28 cellular contexts compared by ENCODE assay signal in the genomic region with DNA sequence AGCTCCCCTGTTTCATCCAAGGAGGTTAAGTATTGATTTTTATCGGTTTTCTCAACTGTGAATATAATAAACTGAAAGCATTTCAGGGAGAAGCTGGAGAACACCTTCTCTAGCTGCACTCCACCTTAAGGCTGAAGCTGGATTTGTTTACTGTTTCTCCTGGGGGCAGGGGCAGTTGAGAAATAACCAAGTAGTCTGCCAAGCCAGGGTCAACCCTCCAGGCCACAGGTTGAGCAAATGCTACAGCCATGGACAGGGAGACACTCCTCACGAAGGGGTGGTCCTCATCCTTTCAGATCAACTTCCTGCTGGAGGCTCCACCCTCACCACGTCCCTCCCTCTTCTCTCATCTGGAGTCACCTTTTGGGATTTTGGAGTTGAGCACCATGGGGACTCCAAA. TPM values are rescaled to one million over a fixed set of nuclear protein-coding genes. Genes with fewer than 3 reads are reported as not detected.
DNase-seq lines count a peak whose midpoint lies in the region; ATAC-seq, FAIRE-seq and TF ChIP-seq lines count a peak whose summit lies in the region.
"Had no signal": no experiment of that assay in that cellular context is flagged by ENCODE, and none has a peak within 500 bp of the region (broad histone marks: within the 10 kb centered on the region; RNA-seq: fewer than 3 reads in every experiment).

A gene with protein sequence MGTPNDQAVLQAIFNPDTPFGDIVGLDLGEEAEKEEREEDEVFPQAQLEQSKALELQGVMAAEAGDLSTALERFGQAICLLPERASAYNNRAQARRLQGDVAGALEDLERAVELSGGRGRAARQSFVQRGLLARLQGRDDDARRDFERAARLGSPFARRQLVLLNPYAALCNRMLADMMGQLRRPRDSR (plus strand): TSS at position 366 of the 400 bp plus-strand sequence. CDS start 21 bp downstream, at position 387.

- no peak within 1 kb of the TSS for H3K4me3 ChIP-seq in trophoblast cell (ENCODE audit: low read depth, low read length)
- H3K4me3 ChIP-seq: esophagus muscularis mucosa, GM12878, left lung, PC-9, stomach, upper lobe of left lung had no signal

- intact Hi-C loops in activated CD8-positive, alpha-beta T cell treated with anti-CD3 and anti-CD28 coated beads for 36 hours (cut with micrococcal nuclease), result loop anchor here (5.0 kb wide), 1 partner anchor 40 kb away; the partner anchor contains the start of gene IFT46

- no peaks in the 10 kb centered on the region for H3K9me3 ChIP-seq in T-helper 17 cell (ENCODE audit: control insufficient read depth, low read length, poor library complexity, severe bottlenecking)
- no peaks in the 10 kb centered on the region for H3K9me3 ChIP-seq in trophoblast cell (ENCODE audit: insufficient read depth, low read depth, low read length)
- H3K9me3 ChIP-seq: esophagus muscularis mucosa, left lung, stomach, upper lobe of left lung had no signal

- no peak within 1 kb of the TSS for H2BK12ac ChIP-seq in trophoblast cell (ENCODE audit: low read length)

- H3K79me1 ChIP-seq in trophoblast cell (ENCODE audit: low read length), result peaks cover 14% of the 10 kb centered on the region

- H3K27ac ChIP-seq in trophoblast cell (ENCODE audit: low read depth, low read length), result no peak within 1 kb of the TSS
- H3K27ac ChIP-seq: 22Rv1, esophagus muscularis mucosa, left lung, PC-9, stomach, upper lobe of left lung had no signal

- H3K9ac ChIP-seq in trophoblast cell (ENCODE audit: low read length), result peak within 1 kb of the TSS; percentile 20

- CTCF ChIA-PET in activated CD8-positive, alpha-beta T cell treated with anti-CD3 and anti-CD28 coated beads, Interleukin-2, amount 10 ng/mL, durations not matched to agents 7 days and 5 days (lab: Charles Lee), result interaction anchor here (1.3 kb wide), 1 partner anchor 40 kb away, joined by 3 read pairs; no protein-coding TSS in a partner anchor
- CTCF ChIA-PET in activated CD8-positive, alpha-beta T cell treated with anti-CD3 and anti-CD28 coated beads for 36 hours (lab: Charles Lee), result interaction anchor here (1.1 kb wide), 1 partner anchor 11 kb away, joined by 3 read pairs; no protein-coding TSS in a partner anchor

- H4K12ac ChIP-seq in trophoblast cell (ENCODE audit: low read depth, low read length), result no peak within 1 kb of the TSS

- no peak within 1 kb of the TSS for H3K14ac ChIP-seq in trophoblast cell (ENCODE audit: low read length)

- no peak within 1 kb of the TSS for H3K4ac ChIP-seq in trophoblast cell (ENCODE audit: low read depth, low read length)

- H2BK5ac ChIP-seq in trophoblast cell (ENCODE audit: low read depth, low read length, poor library complexity), result no peak within 1 kb of the TSS

- H3K4me3 Mint-ChIP-seq in activated CD8-positive, alpha-beta T cell treated with anti-CD3 and anti-CD28 coated beads, Interleukin-2, amount 10 ng/mL, durations not matched to agents 7 days and 5 days, result no peak within 1 kb of the TSS
- no peak within 1 kb of the TSS for H3K4me3 Mint-ChIP-seq in activated CD8-positive, alpha-beta T cell treated with anti-CD3 and anti-CD28 coated beads for 36 hours
- H3K4me3 Mint-ChIP-seq in T-helper 17 cell, result peak within 1 kb of the TSS; percentile 25
- H3K4me3 Mint-ChIP-seq: activated CD8-positive, alpha-beta memory T cell treated with anti-CD3 and anti-CD28 coated beads, Interleukin-2, amount 10 ng/mL, durations not matched to agents 7 days and 5 days had no signal

- no peaks in the 10 kb centered on the region for H3K27me3 ChIP-seq in trophoblast cell (ENCODE audit: insufficient read depth, low read length)
- H3K27me3 ChIP-seq: esophagus muscularis mucosa, stomach, upper lobe of left lung had no signal

- no peaks in the 10 kb centered on the region for H3K9me3 Mint-ChIP-seq in activated CD8-positive, alpha-beta T cell treated with anti-CD3 and anti-CD28 coated beads, Interleukin-2, amount 10 ng/mL, durations not matched to agents 7 days and 5 days (ENCODE audit: insufficient read depth)
- no peaks in the 10 kb centered on the region for H3K9me3 Mint-ChIP-seq in activated CD8-positive, alpha-beta T cell treated with anti-CD3 and anti-CD28 coated beads for 36 hours

- H3K4me2 ChIP-seq in trophoblast cell (ENCODE audit: low read length), result no peak within 1 kb of the TSS
- H3K4me2 ChIP-seq: PC-9 had no signal

- POLR2A ChIA-PET in activated CD8-positive, alpha-beta T cell treated with anti-CD3 and anti-CD28 coated beads, Interleukin-2, amount 10 ng/mL, durations not matched to agents 7 days and 5 days (lab: Charles Lee), result interaction anchor here (1.1 to 1.2 kb wide), 2 partner anchors 128 to 428 kb away, joined by 3 read pairs; no protein-coding TSS in a partner anchor
- POLR2A ChIA-PET in activated CD8-positive, alpha-beta T cell treated with anti-CD3 and anti-CD28 coated beads for 36 hours (lab: Charles Lee), result interaction anchor here (1.6 kb wide), 1 partner anchor 43 kb away, joined by 4 read pairs; no protein-coding TSS in a partner anchor

- no peak within 1 kb of the TSS for H3K23ac ChIP-seq in trophoblast cell (ENCODE audit: low read length)

- ATAC-seq in activated CD8-positive, alpha-beta T cell treated with anti-CD3 and anti-CD28 coated beads, Interleukin-2, amount 10 ng/mL, durations not matched to agents 7 days and 5 days, result no peak
- no peak for ATAC-seq in activated CD8-positive, alpha-beta T cell treated with anti-CD3 and anti-CD28 coated beads for 36 hours
- no peak for ATAC-seq in T-helper 17 cell
- ATAC-seq: activated CD8-positive, alpha-beta memory T cell treated with anti-CD3 and anti-CD28 coated beads, Interleukin-2, amount 10 ng/mL, durations not matched to agents 7 days and 5 days; GM12878; left lung had no signal

- WGBS in trophoblast cell (ENCODE audit: extremely low coverage, insufficient coverage, insufficient read length), result no CpG with 5 or more reads among the region's 3 CpGs

- no peak within 1 kb of the TSS for H3K18ac ChIP-seq in trophoblast cell (ENCODE audit: low read length)

- FAIRE-seq in D721Med (lab: Jason Lieb, UNC), result no peak
- FAIRE-seq: GM12878, H54 had no signal

- no peak within 1 kb of the TSS for H2AFZ ChIP-seq in trophoblast cell (ENCODE audit: insufficient read depth, low read length, poor library complexity)
- H2AFZ ChIP-seq: PC-9 had no signal

- H3K79me2 ChIP-seq in trophoblast cell (ENCODE audit: control insufficient read depth, insufficient read depth, low read length, poor library complexity), result peaks cover 9% of the 10 kb centered on the region

- peaks cover 19% of the 10 kb centered on the region for H3K36me3 Mint-ChIP-seq in activated CD8-positive, alpha-beta T cell treated with anti-CD3 and anti-CD28 coated beads, Interleukin-2, amount 10 ng/mL, durations not matched to agents 7 days and 5 days (ENCODE audit: low read depth)
- H3K36me3 Mint-ChIP-seq in activated CD8-positive, alpha-beta T cell treated with anti-CD3 and anti-CD28 coated beads for 36 hours (ENCODE audit: low read depth), result peaks cover 3% of the 10 kb centered on the region
- H3K36me3 Mint-ChIP-seq in T-helper 17 cell (ENCODE audit: low read depth), result peaks cover 2% of the 10 kb centered on the region

- DNase-seq in activated CD8-positive, alpha-beta T cell treated with anti-CD3 and anti-CD28 coated beads, Interleukin-2, amount 10 ng/mL, durations not matched to agents 7 days and 5 days, result no peak
- no peak for DNase-seq in activated CD8-positive, alpha-beta T cell treated with anti-CD3 and anti-CD28 coated beads for 36 hours
- DNase-seq in T-helper 17 cell (no peak), iPS-NIHi7 (ENCODE audit: extremely low spot score) (peak; percentile 53), trophoblast cell (no peak), D721Med (ENCODE audit: insufficient read length, low spot score) (no peak), COLO829 (ENCODE audit: low spot score) (no peak)
- DNase-seq in stimulated activated CD4-positive, alpha-beta T cell treated with anti-CD3 and anti-CD28 coated beads, Interleukin-12 subunit alpha, Interleukin-12 subunit beta, amount 100 ng/mL, for 4 hours, result no peak
- DNase-seq: activated CD8-positive, alpha-beta memory T cell treated with anti-CD3 and anti-CD28 coated beads, Interleukin-2, amount 10 ng/mL, durations not matched to agents 7 days and 5 days; activated effector memory CD4-positive, alpha-beta T cell treated with Interleukin-2 at 50 U/mL for 16 hours; AML-193; aorta; cerebellar nuclear complex; effector CD8-positive, alpha-beta T cell; GDM1; left lung; NCI-H1436 treated with DMSO at 0.1 percent for 48 hours; NCI-H82; stimulated activated CD4-positive, alpha-beta T cell treated with anti-CD3 and anti-CD28 coated beads, Interleukin-2, amount 100 ng/mL, for 48 hours; stomach; T-helper 9 cell; upper lobe of left lung had no signal

- TF ChIP-seq CTCF in activated CD8-positive, alpha-beta T cell treated with anti-CD3 and anti-CD28 coated beads for 36 hours (IDR thresholded peaks at IDR 0.05), result no peak
- TF ChIP-seq CTCF in D721Med (IDR thresholded peaks at IDR 0.05; ENCODE audit: insufficient read depth, missing control alignments), result no peak

- peaks cover 10 to 13% of the 10 kb centered on the region in 2 experiments for H3K4me1 ChIP-seq in trophoblast cell (ENCODE audit: control insufficient read depth in 1 of 2, insufficient read depth in 2 of 2, low read length in 2 of 2)

- H3K4me1 Mint-ChIP-seq in activated CD8-positive, alpha-beta T cell treated with anti-CD3 and anti-CD28 coated beads, Interleukin-2, amount 10 ng/mL, durations not matched to agents 7 days and 5 days (ENCODE audit: low read depth), result peaks cover 24% of the 10 kb centered on the region
- H3K4me1 Mint-ChIP-seq in activated CD8-positive, alpha-beta T cell treated with anti-CD3 and anti-CD28 coated beads for 36 hours (ENCODE audit: low read depth), result peaks cover 25% of the 10 kb centered on the region
- peaks cover 36% of the 10 kb centered on the region for H3K4me1 Mint-ChIP-seq in T-helper 17 cell

- no peak within 1 kb of the TSS for H2AK5ac ChIP-seq in trophoblast cell (ENCODE audit: low read length)

- H3K27me3 Mint-ChIP-seq in activated CD8-positive, alpha-beta T cell treated with anti-CD3 and anti-CD28 coated beads, Interleukin-2, amount 10 ng/mL, durations not matched to agents 7 days and 5 days (ENCODE audit: low read depth), result no peaks in the 10 kb centered on the region
- H3K27me3 Mint-ChIP-seq in activated CD8-positive, alpha-beta T cell treated with anti-CD3 and anti-CD28 coated beads for 36 hours, result no peaks in the 10 kb centered on the region
- no peaks in the 10 kb centered on the region for H3K27me3 Mint-ChIP-seq in T-helper 17 cell
- H3K27me3 Mint-ChIP-seq: activated CD8-positive, alpha-beta memory T cell treated with anti-CD3 and anti-CD28 coated beads, Interleukin-2, amount 10 ng/mL, durations not matched to agents 7 days and 5 days had no signal

- H2BK120ac ChIP-seq in trophoblast cell (ENCODE audit: insufficient read depth, low read length, poor library complexity), result no peak within 1 kb of the TSS

- H4K8ac ChIP-seq in trophoblast cell (ENCODE audit: low read depth, low read length), result no peak within 1 kb of the TSS

- peaks cover 15 to 27% of the 10 kb centered on the region in 2 experiments for H3K36me3 ChIP-seq in trophoblast cell (ENCODE audit: control insufficient read depth in 1 of 2, insufficient read depth in 2 of 2, low read length in 2 of 2)

- H4K91ac ChIP-seq in trophoblast cell (ENCODE audit: low read depth, low read length), result no peak within 1 kb of the TSS

- peak within 1 kb of the TSS; percentile 60 for H3K27ac Mint-ChIP-seq in activated CD8-positive, alpha-beta T cell treated with anti-CD3 and anti-CD28 coated beads, Interleukin-2, amount 10 ng/mL, durations not matched to agents 7 days and 5 days
- H3K27ac Mint-ChIP-seq in activated CD8-positive, alpha-beta T cell treated with anti-CD3 and anti-CD28 coated beads for 36 hours, result no peak within 1 kb of the TSS
- peak within 1 kb of the TSS; percentile 32 for H3K27ac Mint-ChIP-seq in T-helper 17 cell
- H3K27ac Mint-ChIP-seq: activated CD8-positive, alpha-beta memory T cell treated with anti-CD3 and anti-CD28 coated beads, Interleukin-2, amount 10 ng/mL, durations not matched to agents 7 days and 5 days had no signal

RNA-seq across cellular contexts. Expression of the gene that starts here (rescaled TPM):
- total RNA-seq in activated CD8-positive, alpha-beta T cell treated with anti-CD3 and anti-CD28 coated beads, Interleukin-2, amount 10 ng/mL, durations not matched to agents 7 days and 5 days, result under 1 TPM; 0.37 to 0.99 TPM
- under 1 TPM; 0.36 to 0.43 TPM for total RNA-seq in activated CD8-positive, alpha-beta T cell treated with anti-CD3 and anti-CD28 coated beads for 36 hours
- total RNA-seq in T-helper 17 cell, result under 1 TPM in 1 of 2 donors, not detected in 1; 0.55 TPM
- polyA plus RNA-seq in trophoblast cell (2013), result 0.10 and 0.12 TPM in 2 replicates
- total RNA-seq: GM12878, SK-MEL-5 had no signal
